11 cellular contexts compared by ENCODE assay signal in genomic region chr6:134707342-134707982, GRCh38.
DNase-seq lines count a peak whose midpoint lies in the region; ATAC-seq, FAIRE-seq and TF ChIP-seq lines count a peak whose summit lies in the region.
"Had no signal": no experiment of that assay in that cellular context is flagged by ENCODE, and none has a peak within 500 bp of the region (broad histone marks: within the 10 kb centered on the region; RNA-seq: fewer than 3 reads in every experiment).

No MANE protein-coding gene starts in this region.

- no peaks in the 10 kb centered on the region for H3K9me3 ChIP-seq in mesenchymal stem cell (ENCODE audit: control insufficient read depth, low read length)

- no peak overlapping the region for H3K27ac Mint-ChIP-seq in stimulated activated naive B cell treated with anti-CD40 and anti-IgM and Interleukin-4, amounts not matched to agents 10 μg/mL and 1 μg/mL and 100 μg/mL, for 72 hours
- H3K27ac Mint-ChIP-seq: activated CD8-positive, alpha-beta T cell treated with anti-CD3 and anti-CD28 coated beads, Interleukin-2, amount 10 ng/mL, durations not matched to agents 7 days and 5 days had no signal

- H4K8ac ChIP-seq in mesenchymal stem cell (ENCODE audit: low read length), result no peak overlapping the region

- no peak overlapping the region for H2AK5ac ChIP-seq in mesenchymal stem cell (ENCODE audit: low read length, severe bottlenecking)

- in situ Hi-C loops in brain microvascular endothelial cell (cut with HindIII; ENCODE audit: low pct_ligation_motif_present, low sequenced_read_pairs), result no loop called here

- H3K4me1 ChIP-seq in mesenchymal stem cell (ENCODE audit: control insufficient read depth, insufficient read depth, low read depth, low read length), result peaks cover 3% of the 10 kb centered on the region

- H2BK5ac ChIP-seq in mesenchymal stem cell (ENCODE audit: low read depth, low read length, poor library complexity, severe bottlenecking), result no peak overlapping the region

- no peak for ATAC-seq in HG02798 (IDR thresholded peaks at IDR 0.05; ENCODE audit: poor library complexity, unreplicated experiment)
- ATAC-seq in stimulated activated naive B cell treated with anti-CD40 and anti-IgM and Interleukin-4, amounts not matched to agents 10 μg/mL and 1 μg/mL and 100 μg/mL, for 72 hours (replicated peaks), result no peak
- ATAC-seq: activated CD8-positive, alpha-beta T cell treated with anti-CD3 and anti-CD28 coated beads, Interleukin-2, amount 10 ng/mL, durations not matched to agents 7 days and 5 days had no signal

- H2BK12ac ChIP-seq in mesenchymal stem cell (ENCODE audit: low read length in 2 of 2), result no peak overlapping the region

- WGBS in mesenchymal stem cell, result 40% methylated on average over 1 of the region's 4 CpGs

- H2AFZ ChIP-seq in mesenchymal stem cell (ENCODE audit: low read depth, low read length), result no peak overlapping the region

- no peaks in the 10 kb centered on the region for H3K36me3 Mint-ChIP-seq in stimulated activated naive B cell treated with anti-CD40 and anti-IgM and Interleukin-4, amounts not matched to agents 10 μg/mL and 1 μg/mL and 100 μg/mL, for 72 hours

- DNase-seq in D341Med (ENCODE audit: low spot score) (peak; percentile 50), M059J (ENCODE audit: low read depth) (peak; percentile 86), brain microvascular endothelial cell (peak; percentile 70), mesenchymal stem cell (peak; percentile 90), KG1 (lab: John Stamatoyannopoulos, UW) (no peak), HTR-8/SVneo (ENCODE audit: insufficient read length, low spot score) (no peak)
- DNase-seq in stimulated activated naive B cell treated with anti-CD40 and anti-IgM and Interleukin-4, amounts not matched to agents 10 μg/mL and 1 μg/mL and 100 μg/mL, for 72 hours, result no peak
- DNase-seq: activated CD8-positive, alpha-beta T cell treated with anti-CD3 and anti-CD28 coated beads, Interleukin-2, amount 10 ng/mL, durations not matched to agents 7 days and 5 days; NCI-H2227 treated with DMSO at 0.1 percent for 48 hours; stimulated activated CD8-positive, alpha-beta memory T cell treated with anti-CD3 and anti-CD28 coated beads, Interleukin-4, amount 100 ng/mL, for 48 hours had no signal

- FAIRE-seq in HTR-8/SVneo (lab: Jason Lieb, UNC), result no peak

- no peaks in the 10 kb centered on the region for H3K36me3 ChIP-seq in brain microvascular endothelial cell (replicated peaks)
- H3K36me3 ChIP-seq in mesenchymal stem cell (ENCODE audit: control insufficient read depth in 1 of 2, insufficient read depth in 2 of 2, low read depth in 1 of 2, low read length in 2 of 2), result no peaks in the 10 kb centered on the region

- H3K4me3 Mint-ChIP-seq in stimulated activated naive B cell treated with anti-CD40 and anti-IgM and Interleukin-4, amounts not matched to agents 10 μg/mL and 1 μg/mL and 100 μg/mL, for 72 hours, result no peak overlapping the region
- H3K4me3 Mint-ChIP-seq: activated CD8-positive, alpha-beta T cell treated with anti-CD3 and anti-CD28 coated beads, Interleukin-2, amount 10 ng/mL, durations not matched to agents 7 days and 5 days had no signal

- no peaks in the 10 kb centered on the region for H3K79me1 ChIP-seq in mesenchymal stem cell (replicated peaks; ENCODE audit: low read length, poor library complexity, severe bottlenecking)

- H3K9me3 Mint-ChIP-seq in stimulated activated naive B cell treated with anti-CD40 and anti-IgM and Interleukin-4, amounts not matched to agents 10 μg/mL and 1 μg/mL and 100 μg/mL, for 72 hours, result no peaks in the 10 kb centered on the region

- H3K27ac ChIP-seq in brain microvascular endothelial cell, result no peak overlapping the region
- H3K27ac ChIP-seq in mesenchymal stem cell (ENCODE audit: low read length, poor library complexity, severe bottlenecking), result peak overlapping the region; percentile 36

- no peak overlapping the region for H3K4ac ChIP-seq in mesenchymal stem cell (ENCODE audit: low read depth in 1 of 2, low read length in 2 of 2)

- H3K27me3 ChIP-seq in brain microvascular endothelial cell (replicated peaks) (no peaks in the 10 kb centered on the region), mesenchymal stem cell (ENCODE audit: control insufficient read depth in 1 of 2, insufficient read depth in 1 of 2, low read length in 2 of 2) (no peaks in the 10 kb centered on the region)

- H3K23ac ChIP-seq in mesenchymal stem cell (ENCODE audit: low read length in 2 of 2), result no peak overlapping the region

- no peak overlapping the region for H3K4me2 ChIP-seq in mesenchymal stem cell (ENCODE audit: low read length, poor library complexity, severe bottlenecking)

- H3K9ac ChIP-seq in mesenchymal stem cell (ENCODE audit: low read length), result no peak overlapping the region

- no peak overlapping the region for H4K91ac ChIP-seq in mesenchymal stem cell (ENCODE audit: low read length)

- H2BK15ac ChIP-seq in mesenchymal stem cell (ENCODE audit: low read depth, poor library complexity, severe bottlenecking), result no peak overlapping the region

- H3K4me3 ChIP-seq in brain microvascular endothelial cell (ENCODE audit: low read depth, low read length) (no peak overlapping the region), mesenchymal stem cell (ENCODE audit: insufficient read depth in 1 of 2, low read depth in 1 of 2, low read length in 2 of 2) (no peak overlapping the region)

- TF ChIP-seq CTCF in brain microvascular endothelial cell (IDR thresholded peaks at IDR 0.05; ENCODE audit: low read depth, low read length, missing control alignments), result no peak

- H3K4me1 Mint-ChIP-seq in stimulated activated naive B cell treated with anti-CD40 and anti-IgM and Interleukin-4, amounts not matched to agents 10 μg/mL and 1 μg/mL and 100 μg/mL, for 72 hours, result no peaks in the 10 kb centered on the region

- H3K27me3 Mint-ChIP-seq in stimulated activated naive B cell treated with anti-CD40 and anti-IgM and Interleukin-4, amounts not matched to agents 10 μg/mL and 1 μg/mL and 100 μg/mL, for 72 hours, result peaks cover 25 to 28% of the 10 kb centered on the region in 2 donors

- H3K18ac ChIP-seq in mesenchymal stem cell (ENCODE audit: low read depth in 1 of 2, low read length in 2 of 2), result no peak overlapping the region

- no peak overlapping the region for H2BK120ac ChIP-seq in mesenchymal stem cell (ENCODE audit: low read depth, low read length)

- H3K14ac ChIP-seq in mesenchymal stem cell (ENCODE audit: low read length in 2 of 2), result no peak overlapping the region

Comparison
In these comparisons a context has a peak if more than half of its experiments do, and no peak if none do; other contexts are left out.
1. DNase-seq: peak in D341Med (single experiment), M059J (single experiment), brain microvascular endothelial cell (single experiment) and mesenchymal stem cell (single experiment); none in KG1 (single experiment), HTR-8/SVneo (single experiment) and stimulated activated naive B cell treated with anti-CD40 and anti-IgM and Interleukin-4, amounts not matched to agents 10 μg/mL and 1 μg/mL and 100 μg/mL, for 72 hours (single experiment).